35 cellular contexts compared by ENCODE assay signal in genomic region chr2:15839461-15840124, GRCh38.
"Had no signal": no experiment of that assay in that cellular context is flagged by ENCODE, and none has a peak within 500 bp of the region (broad histone marks: within the 10 kb centered on the region; RNA-seq: fewer than 3 reads in every experiment).

No MANE protein-coding gene starts in this region.

- H3K4me3 Mint-ChIP-seq: activated B cell treated with CpG ODN at 0.5 μM for 24 hours; activated CD4-positive, alpha-beta memory T cell treated with anti-CD3 and anti-CD28 coated beads for 36 hours; activated CD4-positive, alpha-beta T cell treated with anti-CD3 and anti-CD28 coated beads, Interleukin-2, amount 10 ng/mL, durations not matched to agents 24 days and 14 days; activated CD8-positive, alpha-beta T cell treated with anti-CD3 and anti-CD28 coated beads for 36 hours; activated naive CD4-positive, alpha-beta T cell treated with anti-CD3 and anti-CD28 coated beads for 36 hours; activated naive CD8-positive, alpha-beta T cell treated with anti-CD3 and anti-CD28 coated beads for 36 hours; activated T-cell treated with anti-CD3 and anti-CD28 coated beads, Interleukin-2, amount 50 U/mL, for 4 hours; activated T-cell treated with anti-CD3 and anti-CD28 coated beads, Interleukin-2, amount 50 U/mL, for 72 hours; activated T-helper 1 cell treated with anti-CD3 and anti-CD28 coated beads, Interleukin-12 subunit alpha, Interleukin-12 subunit beta, Interleukin-2, Interleukin-4 antibody, amounts not matched to agents 30 ng/mL and 10 ng/mL and 1 ng/mL, durations not matched to agents 14 hours and 24 hours and 36 hours; activated T-helper 17 cell treated with anti-CD3 and anti-CD28 coated beads, Interleukin-2, amount 50 U/mL, for 72 hours; T-helper 1 cell treated with Interleukin-12 subunit alpha and Interleukin-12 subunit beta and Interleukin-4 antibody, amounts not matched to agents 30 μg/mL and 1 μg/mL, for 36 hours; T-helper 2 cell treated with Interferon-gamma antibody and Interleukin-4, amounts not matched to agents 5 μg/mL and 100 μg/mL, for 36 hours had no signal

- H3K9me3 Mint-ChIP-seq: activated B cell treated with CpG ODN at 0.5 μM for 24 hours; activated CD4-positive, alpha-beta memory T cell treated with anti-CD3 and anti-CD28 coated beads for 36 hours; activated CD4-positive, alpha-beta T cell treated with anti-CD3 and anti-CD28 coated beads, Interleukin-2, amount 10 ng/mL, durations not matched to agents 24 days and 14 days; activated CD8-positive, alpha-beta T cell treated with anti-CD3 and anti-CD28 coated beads for 36 hours; activated naive CD4-positive, alpha-beta T cell treated with anti-CD3 and anti-CD28 coated beads for 36 hours; activated naive CD4-positive, alpha-beta T cell treated with anti-CD3 and anti-CD28 coated beads, Interleukin-2, amount 50 U/mL, for 72 hours; activated naive CD8-positive, alpha-beta T cell treated with anti-CD3 and anti-CD28 coated beads for 36 hours; activated T-cell treated with anti-CD3 and anti-CD28 coated beads, Interleukin-2, amount 50 U/mL, for 4 hours; activated T-cell treated with anti-CD3 and anti-CD28 coated beads, Interleukin-2, amount 50 U/mL, for 72 hours; activated T-helper 1 cell treated with anti-CD3 and anti-CD28 coated beads, Interleukin-12 subunit alpha, Interleukin-12 subunit beta, Interleukin-2, Interleukin-4 antibody, amounts not matched to agents 30 ng/mL and 10 ng/mL and 1 ng/mL, durations not matched to agents 14 hours and 24 hours and 36 hours; activated T-helper 17 cell treated with anti-CD3 and anti-CD28 coated beads, Interleukin-2, amount 50 U/mL, for 72 hours; T-helper 1 cell treated with Interleukin-12 subunit alpha and Interleukin-12 subunit beta and Interleukin-4 antibody, amounts not matched to agents 30 μg/mL and 1 μg/mL, for 36 hours; T-helper 2 cell treated with Interferon-gamma antibody and Interleukin-4, amounts not matched to agents 5 μg/mL and 100 μg/mL, for 36 hours had no signal

- H3K27ac Mint-ChIP-seq: activated B cell treated with CpG ODN at 0.5 μM for 24 hours; activated CD4-positive, alpha-beta memory T cell treated with anti-CD3 and anti-CD28 coated beads for 36 hours; activated CD4-positive, alpha-beta T cell treated with anti-CD3 and anti-CD28 coated beads, Interleukin-2, amount 10 ng/mL, durations not matched to agents 24 days and 14 days; activated CD8-positive, alpha-beta T cell treated with anti-CD3 and anti-CD28 coated beads for 36 hours; activated naive CD4-positive, alpha-beta T cell treated with anti-CD3 and anti-CD28 coated beads for 36 hours; activated naive CD4-positive, alpha-beta T cell treated with anti-CD3 and anti-CD28 coated beads, Interleukin-2, amount 50 U/mL, for 72 hours; activated naive CD8-positive, alpha-beta T cell treated with anti-CD3 and anti-CD28 coated beads for 36 hours; activated T-cell treated with anti-CD3 and anti-CD28 coated beads, Interleukin-2, amount 50 U/mL, for 72 hours; activated T-helper 1 cell treated with anti-CD3 and anti-CD28 coated beads, Interleukin-12 subunit alpha, Interleukin-12 subunit beta, Interleukin-2, Interleukin-4 antibody, amounts not matched to agents 30 ng/mL and 10 ng/mL and 1 ng/mL, durations not matched to agents 14 hours and 24 hours and 36 hours; activated T-helper 17 cell treated with anti-CD3 and anti-CD28 coated beads, Interleukin-2, amount 50 U/mL, for 72 hours; T-helper 1 cell treated with Interleukin-12 subunit alpha and Interleukin-12 subunit beta and Interleukin-4 antibody, amounts not matched to agents 30 μg/mL and 1 μg/mL, for 36 hours; T-helper 2 cell treated with Interferon-gamma antibody and Interleukin-4, amounts not matched to agents 5 μg/mL and 100 μg/mL, for 36 hours had no signal

- H3K27me3 Mint-ChIP-seq: activated B cell treated with CpG ODN at 0.5 μM for 24 hours; activated CD4-positive, alpha-beta memory T cell treated with anti-CD3 and anti-CD28 coated beads for 36 hours; activated CD4-positive, alpha-beta T cell treated with anti-CD3 and anti-CD28 coated beads, Interleukin-2, amount 10 ng/mL, durations not matched to agents 24 days and 14 days; activated CD8-positive, alpha-beta T cell treated with anti-CD3 and anti-CD28 coated beads for 36 hours; activated naive CD8-positive, alpha-beta T cell treated with anti-CD3 and anti-CD28 coated beads for 36 hours; activated T-helper 17 cell treated with anti-CD3 and anti-CD28 coated beads, Interleukin-2, amount 50 U/mL, for 72 hours had no signal

- DNase-seq: activated B cell treated with CpG ODN at 0.5 μM for 24 hours; activated CD4-positive, alpha-beta memory T cell treated with anti-CD3 and anti-CD28 coated beads for 36 hours; activated CD4-positive, alpha-beta T cell treated with anti-CD3 and anti-CD28 coated beads for 4 hours; activated CD4-positive, alpha-beta T cell treated with anti-CD3 and anti-CD28 coated beads, Interleukin-2, amount 10 ng/mL, durations not matched to agents 24 days and 14 days; activated CD4-positive, alpha-beta T cell treated with anti-CD3 and anti-CD28 coated beads, Interleukin-2, amount 50 U/mL, for 1 hour; activated CD4-positive, alpha-beta T cell treated with anti-CD3 and anti-CD28 coated beads, Interleukin-2, amount 50 U/mL, for 4 hours; activated CD4-positive, CD25-positive, alpha-beta regulatory T cell treated with anti-CD3 and anti-CD28 coated beads, Interleukin-2, amount 50 U/mL, for 72 hours; activated CD8-positive, alpha-beta memory T cell treated with anti-CD3 and anti-CD28 coated beads, Interleukin-2, amount 50 U/mL, for 4 hours; activated CD8-positive, alpha-beta T cell treated with anti-CD3 and anti-CD28 coated beads for 36 hours; activated effector memory CD4-positive, alpha-beta T cell treated with anti-CD3 and anti-CD28 coated beads, Interleukin-2, amount 50 U/mL, for 16 hours; activated gamma-delta T cell treated with Interleukin-2 at 50 U/mL for 16 hours; activated naive CD4-positive, alpha-beta T cell; activated naive CD4-positive, alpha-beta T cell treated with anti-CD3 and anti-CD28 coated beads for 36 hours; activated naive CD4-positive, alpha-beta T cell treated with anti-CD3 and anti-CD28 coated beads, Interleukin-2, amount 50 U/mL, for 16 hours; activated naive CD8-positive, alpha-beta T cell treated with anti-CD3 and anti-CD28 coated beads for 36 hours; activated T-cell treated with anti-CD3 and anti-CD28 coated beads for 4 hours; activated T-cell treated with anti-CD3 and anti-CD28 coated beads, Interleukin-2, amount 50 U/mL, for 1 hour; activated T-cell treated with anti-CD3 and anti-CD28 coated beads, Interleukin-2, amount 50 U/mL, for 4 hours; activated T-cell treated with anti-CD3 and anti-CD28 coated beads, Interleukin-2, amount 50 U/mL, for 72 hours; amniotic stem cell; aorta; body of pancreas; brain microvascular endothelial cell; central memory CD4-positive, alpha-beta T cell; T-helper 1 cell; T-helper 2 cell; T-helper 9 cell had no signal

- H3K36me3 ChIP-seq: adrenal gland, brain microvascular endothelial cell, breast epithelium had no signal

- ATAC-seq: activated CD8-positive, alpha-beta T cell treated with anti-CD3 and anti-CD28 coated beads for 36 hours; activated naive CD4-positive, alpha-beta T cell treated with anti-CD3 and anti-CD28 coated beads, Interleukin-2, amount 50 U/mL, for 72 hours; activated T-cell treated with anti-CD3 and anti-CD28 coated beads, Interleukin-2, amount 50 U/mL, for 4 hours; activated T-cell treated with anti-CD3 and anti-CD28 coated beads, Interleukin-2, amount 50 U/mL, for 72 hours; activated T-helper 17 cell treated with anti-CD3 and anti-CD28 coated beads, Interleukin-2, amount 50 U/mL, for 72 hours; body of pancreas had no signal

- H3K27me3 ChIP-seq: adrenal gland, body of pancreas, brain microvascular endothelial cell, breast epithelium had no signal

- H3K4me1 ChIP-seq: adrenal gland, body of pancreas, breast epithelium had no signal

- H3K36me3 Mint-ChIP-seq: activated CD4-positive, alpha-beta memory T cell treated with anti-CD3 and anti-CD28 coated beads for 36 hours; activated naive CD4-positive, alpha-beta T cell treated with anti-CD3 and anti-CD28 coated beads, Interleukin-2, amount 50 U/mL, for 72 hours; activated naive CD8-positive, alpha-beta T cell treated with anti-CD3 and anti-CD28 coated beads for 36 hours had no signal

- H3K4me3 ChIP-seq: adrenal gland, body of pancreas, breast epithelium had no signal

- H3K4me1 Mint-ChIP-seq: activated B cell treated with CpG ODN at 0.5 μM for 24 hours; activated CD4-positive, alpha-beta T cell treated with anti-CD3 and anti-CD28 coated beads, Interleukin-2, amount 10 ng/mL, durations not matched to agents 24 days and 14 days; activated naive CD8-positive, alpha-beta T cell treated with anti-CD3 and anti-CD28 coated beads for 36 hours; activated T-helper 17 cell treated with anti-CD3 and anti-CD28 coated beads, Interleukin-2, amount 50 U/mL, for 72 hours had no signal

- H3K9me3 ChIP-seq: adrenal gland, body of pancreas, breast epithelium had no signal

- H3K27ac ChIP-seq: adrenal gland, body of pancreas, brain microvascular endothelial cell, breast epithelium, VCaP had no signal
